In the genomic region with DNA sequence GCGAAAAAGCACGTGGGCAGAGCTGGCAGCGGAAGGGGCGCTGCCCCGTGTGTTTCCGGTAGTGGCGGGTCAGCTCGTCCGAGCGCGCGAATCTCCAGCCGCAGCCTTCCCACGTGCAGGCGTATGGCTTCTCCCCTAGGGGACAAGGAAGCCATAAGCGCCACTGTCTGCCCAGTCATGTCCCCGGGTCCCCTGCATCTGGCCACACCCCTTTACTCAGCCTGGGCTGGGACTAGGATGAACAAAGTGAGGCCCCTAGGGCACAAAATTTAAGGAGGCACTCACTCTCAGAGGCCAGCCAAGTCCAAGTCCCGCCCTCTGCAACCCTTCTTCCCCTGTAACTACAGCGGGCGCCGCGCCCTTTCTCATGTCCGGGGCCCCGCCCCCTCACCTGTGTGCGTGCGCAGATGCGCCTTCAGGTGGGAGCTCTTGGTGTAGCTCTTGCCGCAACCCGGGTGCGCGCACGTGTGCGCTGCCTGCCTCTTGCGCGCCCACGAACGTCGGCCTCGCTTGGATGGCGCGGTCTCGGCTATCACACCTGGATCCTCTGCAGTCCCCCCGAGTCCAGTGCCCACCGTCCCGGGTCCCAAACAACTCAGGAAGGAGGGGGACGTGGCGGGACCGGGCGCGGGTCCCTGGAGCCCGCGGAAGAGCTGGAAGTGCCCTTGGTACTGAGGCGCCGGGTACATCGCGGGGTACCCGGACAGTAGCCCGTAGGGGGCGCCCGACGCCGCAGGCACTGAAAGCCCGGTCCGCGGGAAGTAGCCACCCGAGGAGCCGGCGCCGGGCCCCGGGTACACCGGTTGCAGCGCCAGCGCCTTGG, we compare ENCODE assay signal across 9 cellular contexts. TPM values are rescaled to one million over a fixed set of nuclear protein-coding genes. Genes with fewer than 3 reads are reported as not detected.
A peak's percentile ranks its signal among the peaks of the same experiment; 100 is the strongest.
DNase-seq lines count a peak whose midpoint lies in the region; ATAC-seq and TF ChIP-seq lines count a peak whose summit lies in the region.
"Had no signal": no experiment of that assay in that cellular context is flagged by ENCODE, and none has a peak within 500 bp of the region (broad histone marks: within the 10 kb centered on the region; RNA-seq: fewer than 3 reads in every experiment).

No MANE protein-coding gene starts in this region.

- H3K27ac Mint-ChIP-seq in central memory CD8-positive, alpha-beta T cell (ENCODE audit: low read depth): no peak overlapping the region

- peaks cover 26% of the 10 kb centered on the region for H3K4me1 Mint-ChIP-seq in central memory CD8-positive, alpha-beta T cell

- H3K4me3 Mint-ChIP-seq in central memory CD8-positive, alpha-beta T cell: peak overlapping the region; percentile 82

- ATAC-seq in central memory CD8-positive, alpha-beta T cell (replicated peaks; ENCODE audit: extremely low read depth, poor library complexity, severe bottlenecking): peak; percentile 61
- ATAC-seq in left lobe of liver (peak; percentile 53), GM21526 (IDR thresholded peaks at IDR 0.05; ENCODE audit: low FRiP score, unreplicated experiment) (no peak)

- peak; percentile 83 for TF ChIP-seq CTCF in GM13977 (IDR thresholded peaks at IDR 0.05; ENCODE audit: extremely low read depth, insufficient read depth, missing control alignments)

- H3K27me3 Mint-ChIP-seq in central memory CD8-positive, alpha-beta T cell: no peaks in the 10 kb centered on the region

- peak; percentile 83 for DNase-seq in GM13977 (ENCODE audit: low spot score)
- DNase-seq in NCI-H2029 treated with DMSO at 0.1 percent for 48 hours (lab: John Stamatoyannopoulos, UW): peak; percentile 80
- DNase-seq in activated CD4-positive, alpha-beta T cell treated with anti-CD3 and anti-CD28 coated beads for 1 hour: peak; percentile 77
- peak; percentile 66 to 78 for DNase-seq in central memory CD8-positive, alpha-beta T cell (ENCODE audit: low spot score in 2 of 2)
- peak; percentile 71 for DNase-seq in left lobe of liver (ENCODE audit: low spot score)
- DNase-seq in stimulated activated CD4-positive, alpha-beta T cell treated with anti-CD3 and anti-CD28 coated beads, TNF-alpha, amount 100 ng/mL, for 1 hour (ENCODE audit: low read depth in 3 of 3, low spot score in 1 of 3): peak; percentile 60 to 85 (median 66)
- no peak for DNase-seq in cerebellar nuclear complex (lab: John Stamatoyannopoulos, UW)

- peaks cover 13% of the 10 kb centered on the region for H3K36me3 Mint-ChIP-seq in central memory CD8-positive, alpha-beta T cell (ENCODE audit: insufficient read depth)

- H3K9me3 Mint-ChIP-seq in central memory CD8-positive, alpha-beta T cell: no peaks in the 10 kb centered on the region

- in situ Hi-C loops in GM13977 (cut with MboI; ENCODE audit: low pct_unique_long_range_greater_than_20kb, low sequenced_read_pairs, unreplicated experiment): no loop called here

RNA-seq across cellular contexts. Expression of gene KLF1, which starts 1.9 kb away (rescaled TPM):
- 0.35 TPM for total RNA-seq in left lobe of liver
- total RNA-seq: myocyte had no signal

RNA-seq across cellular contexts. Expression of gene DNASE2, which starts 3.9 kb away (rescaled TPM):
- 22.3 TPM for total RNA-seq in left lobe of liver

RNA-seq across cellular contexts. Expression of gene GCDH, which starts 5.8 kb away (rescaled TPM):
- total RNA-seq in left lobe of liver: 109 TPM

RNA-seq across cellular contexts. Expression of gene SYCE2, which starts 34.0 kb away (rescaled TPM):
- not detected for total RNA-seq in left lobe of liver

RNA-seq across cellular contexts. Expression of gene MAST1, which starts 46.8 kb away (rescaled TPM):
- total RNA-seq in left lobe of liver: 0.86 TPM
- total RNA-seq: myocyte had no signal

Comparison
In these comparisons a context has a peak if more than half of its experiments do, and no peak if none do; other contexts are left out.
1. DNase-seq: peak in GM13977 (single experiment), NCI-H2029 treated with DMSO at 0.1 percent for 48 hours (single experiment), activated CD4-positive, alpha-beta T cell treated with anti-CD3 and anti-CD28 coated beads for 1 hour (single experiment), central memory CD8-positive, alpha-beta T cell (2 of 2), left lobe of liver (single experiment) and stimulated activated CD4-positive, alpha-beta T cell treated with anti-CD3 and anti-CD28 coated beads, TNF-alpha, amount 100 ng/mL, for 1 hour (3 of 3); none in cerebellar nuclear complex (0 of 2).